Comparison of ENCODE assay signal across 35 cellular contexts in the genomic region with DNA sequence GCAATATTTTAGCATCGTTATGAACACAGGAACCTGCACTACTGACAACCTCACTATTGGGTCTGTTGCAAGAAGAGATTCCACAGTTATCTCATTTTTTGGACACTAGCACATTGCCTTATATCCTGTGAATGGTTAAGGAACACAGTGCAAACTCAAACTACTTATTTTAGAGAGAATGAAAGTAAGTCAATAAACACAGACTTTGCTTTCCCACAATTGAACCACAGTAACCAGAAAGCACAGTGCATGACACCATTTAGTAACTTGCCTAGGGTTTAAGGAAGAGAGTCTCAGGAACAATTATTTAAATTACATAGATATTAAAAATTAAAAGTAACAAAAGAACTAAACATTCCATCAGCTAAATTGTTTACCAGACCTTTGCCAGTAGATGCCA.
DNase-seq lines count a peak whose midpoint lies in the region; ATAC-seq and TF ChIP-seq lines count a peak whose summit lies in the region.
"Had no signal": no experiment of that assay in that cellular context is flagged by ENCODE, and none has a peak within 500 bp of the region (broad histone marks: within the 10 kb centered on the region; RNA-seq: fewer than 3 reads in every experiment).

No MANE protein-coding gene starts in this region.

- CTCF ChIA-PET in T-cell (lab: Charles Lee) = no interaction called here

- H3K9ac ChIP-seq in KMS-11 = no peak overlapping the region
- H3K9ac ChIP-seq: BLaER1; BLaER1 treated with 17β-estradiol and CSF1 and Interleukin-3, amounts not matched to agents 10 nM and 100 nM had no signal

- DNase-seq in OCI-M1 (lab: John Stamatoyannopoulos, UW) (peak; percentile 38), left lobe of liver (ENCODE audit: low spot score) (no peak), nephron progenitor cell (no peak), T-cell (no peak), stomach (no peak), NCI-H2029 (lab: John Stamatoyannopoulos, UW) (no peak)
- DNase-seq: 8988T; ACHN; AML-193; BE2C; C1 segment of cervical spinal cord; Caco-2; Calu3; CD4-positive, alpha-beta memory T cell; CD4-positive, alpha-beta T cell; CD4-positive, CD25-positive, alpha-beta regulatory T cell; CD8-positive, alpha-beta memory T cell; CD8-positive, alpha-beta T cell; COR-L47; DMS 273 treated with DMSO at 0.1 percent for 48 hours; DMS153; DMS53; DMS79; DMS79 treated with DMSO at 0.1 percent for 48 hours; DND-41; EL had no signal

- peaks cover 16% of the 10 kb centered on the region for H3K4me1 ChIP-seq in KMS-11 (ENCODE audit: low read depth, poor library complexity, severe bottlenecking)
- H3K4me1 ChIP-seq in stomach = no peaks in the 10 kb centered on the region
- H3K4me1 ChIP-seq: A549; BE2C; BLaER1; BLaER1 treated with 17β-estradiol and CSF1 and Interleukin-3, amounts not matched to agents 10 nM and 100 nM; Caco-2 had no signal

- peaks cover 0 to 4% (median 0%) of the 10 kb centered on the region in 4 donors for H3K9me3 ChIP-seq in stomach
- H3K9me3 ChIP-seq: A549; BE2C; BLaER1; BLaER1 treated with 17β-estradiol and CSF1 and Interleukin-3, amounts not matched to agents 10 nM and 100 nM; Caco-2 had no signal

- H3K4me3 Mint-ChIP-seq in nephron progenitor cell (no peak overlapping the region), T-cell (no peak overlapping the region)
- H3K4me3 Mint-ChIP-seq: B cell; CD14-positive monocyte; CD4-positive, alpha-beta memory T cell; CD4-positive, alpha-beta T cell; CD4-positive, CD25-positive, alpha-beta regulatory T cell; CD8-positive, alpha-beta memory T cell; CD8-positive, alpha-beta T cell had no signal

- no peaks in the 10 kb centered on the region for H3K27me3 Mint-ChIP-seq in nephron progenitor cell (ENCODE audit: low read depth, poor library complexity)
- H3K27me3 Mint-ChIP-seq in T-cell = no peaks in the 10 kb centered on the region
- H3K27me3 Mint-ChIP-seq: B cell; CD4-positive, alpha-beta memory T cell; CD4-positive, alpha-beta T cell; CD4-positive, CD25-positive, alpha-beta regulatory T cell; CD8-positive, alpha-beta memory T cell had no signal

- H3K36me3 Mint-ChIP-seq in nephron progenitor cell (ENCODE audit: low read depth) (peaks cover 11% of the 10 kb centered on the region), T-cell (no peaks in the 10 kb centered on the region)
- H3K36me3 Mint-ChIP-seq: CD14-positive monocyte; CD4-positive, alpha-beta memory T cell; CD4-positive, CD25-positive, alpha-beta regulatory T cell; CD8-positive, alpha-beta memory T cell; CD8-positive, alpha-beta T cell had no signal

- peak overlapping the region; percentile 11; the same call in 1 of the 2 replicates for H3K4me2 ChIP-seq in KMS-11
- H3K4me2 ChIP-seq: A549; BLaER1; BLaER1 treated with 17β-estradiol and CSF1 and Interleukin-3, amounts not matched to agents 10 nM and 100 nM had no signal

- H4K20me1 ChIP-seq in KMS-11 (ENCODE audit: insufficient read depth) = no peaks in the 10 kb centered on the region
- H4K20me1 ChIP-seq: BLaER1; BLaER1 treated with 17β-estradiol and CSF1 and Interleukin-3, amounts not matched to agents 10 nM and 100 nM had no signal

- no peak for TF ChIP-seq CTCF in KMS-11 (conservative IDR thresholded peaks at IDR 0.05; ENCODE audit: low read depth, low read length)
- no peak for TF ChIP-seq CTCF in nephron progenitor cell (IDR thresholded peaks at IDR 0.05)
- no peak for TF ChIP-seq CTCF in stomach (IDR thresholded peaks at IDR 0.05)

- H3K27me3 ChIP-seq in KMS-11 (ENCODE audit: insufficient read depth, low read depth) (no peaks in the 10 kb centered on the region), stomach (no peaks in the 10 kb centered on the region)
- H3K27me3 ChIP-seq: BE2C; BLaER1; BLaER1 treated with 17β-estradiol and CSF1 and Interleukin-3, amounts not matched to agents 10 nM and 100 nM had no signal

- no peaks in the 10 kb centered on the region for H3K79me2 ChIP-seq in KMS-11 (ENCODE audit: insufficient read depth, low read depth)

- 68 to 86% (median 75%) methylated on average over 1 of the region's 1 CpG for WGBS in stomach, 5 donors

- no peak overlapping the region for H2AFZ ChIP-seq in KMS-11 (ENCODE audit: low read depth)

- ATAC-seq in left lobe of liver (peak; percentile 28), T-cell (replicated peaks in 1 of 4) (no peak), GM19395 (IDR thresholded peaks at IDR 0.05; ENCODE audit: unreplicated experiment) (no peak)
- ATAC-seq: A549; CD8-positive, alpha-beta T cell had no signal

- H3K4me1 Mint-ChIP-seq in nephron progenitor cell = peaks cover 9% of the 10 kb centered on the region
- no peaks in the 10 kb centered on the region for H3K4me1 Mint-ChIP-seq in T-cell
- H3K4me1 Mint-ChIP-seq: B cell; CD14-positive monocyte; CD4-positive, alpha-beta memory T cell; CD4-positive, CD25-positive, alpha-beta regulatory T cell; CD8-positive, alpha-beta memory T cell had no signal

- no peak for TF ChIP-seq EP300 in stomach (IDR thresholded peaks at IDR 0.05)

- H3K27ac ChIP-seq in KMS-11 (0 out of 2 replicates have a peak overlapping the region, but pooled peaks have one; percentile 14), stomach (no peak overlapping the region)
- H3K27ac ChIP-seq: 22Rv1; A549; BLaER1; BLaER1 treated with 17β-estradiol and CSF1 and Interleukin-3, amounts not matched to agents 10 nM and 100 nM; C4-2B had no signal

- no peaks in the 10 kb centered on the region for H3K36me3 ChIP-seq in KMS-11 (ENCODE audit: insufficient read depth)
- no peaks in the 10 kb centered on the region for H3K36me3 ChIP-seq in stomach
- H3K36me3 ChIP-seq: BE2C; BLaER1; BLaER1 treated with 17β-estradiol and CSF1 and Interleukin-3, amounts not matched to agents 10 nM and 100 nM had no signal

- intact Hi-C loops in stomach (cut with DNase I; ENCODE audit: low total_unique reads) = no loop called here

- no peak overlapping the region for H3K4me3 ChIP-seq in KMS-11 (IDR thresholded peaks at IDR 0.05; ENCODE audit: insufficient read depth, low read depth, low read length)
- H3K4me3 ChIP-seq in stomach = no peak overlapping the region
- H3K4me3 ChIP-seq: A549; BLaER1; BLaER1 treated with 17β-estradiol and CSF1 and Interleukin-3, amounts not matched to agents 10 nM and 100 nM had no signal

- H3K9me3 Mint-ChIP-seq in nephron progenitor cell (peaks cover 4% of the 10 kb centered on the region), T-cell (peaks cover 11 to 14% (median 13%) of the 10 kb centered on the region in 3 donors)

- POLR2A ChIA-PET in T-cell (lab: Charles Lee) = no interaction called here

- TF ChIP-seq POLR2A in stomach (IDR thresholded peaks at IDR 0.05) = no peak

- peak overlapping the region; percentile 64 for H3K27ac Mint-ChIP-seq in nephron progenitor cell
- no peak overlapping the region for H3K27ac Mint-ChIP-seq in T-cell
- H3K27ac Mint-ChIP-seq: B cell; CD14-positive monocyte; CD4-positive, alpha-beta memory T cell; CD4-positive, alpha-beta T cell; CD4-positive, CD25-positive, alpha-beta regulatory T cell; CD8-positive, alpha-beta memory T cell; CD8-positive, alpha-beta T cell had no signal
